10 cellular contexts compared by ENCODE assay signal in genomic region chr11:107017433-107018227, GRCh38. TPM values are rescaled to one million over a fixed set of nuclear protein-coding genes. Genes with fewer than 3 reads are reported as not detected.
A peak's percentile ranks its signal among the peaks of the same experiment; 100 is the strongest.
DNase-seq lines count a peak whose midpoint lies in the region; ATAC-seq and TF ChIP-seq lines count a peak whose summit lies in the region.
"Had no signal": no experiment of that assay in that cellular context is flagged by ENCODE, and none has a peak within 500 bp of the region (broad histone marks: within the 10 kb centered on the region; RNA-seq: fewer than 3 reads in every experiment).

No MANE protein-coding gene starts in this region.

- no peaks in the 10 kb centered on the region for H3K9me3 ChIP-seq in mesodermal cell (ENCODE audit: control insufficient read depth, low read length)

- DNase-seq in DMS153 (lab: John Stamatoyannopoulos, UW) (peak; percentile 26), DMS153 treated with DMSO at 0.1 percent for 48 hours (lab: John Stamatoyannopoulos, UW; ENCODE audit: unreplicated experiment) (no peak), SK-N-DZ (ENCODE audit: low spot score) (peak; percentile 56), epithelial cell of esophagus (ENCODE audit: low read depth) (peak; percentile 22), ureter (ENCODE audit: low spot score) (peak; percentile 57)
- DNase-seq: CD4-positive, CD25-positive, alpha-beta regulatory T cell had no signal

- peaks cover 10% of the 10 kb centered on the region for H3K4me1 ChIP-seq in mesodermal cell (ENCODE audit: control insufficient read depth, insufficient read depth, low read length, poor library complexity, severe bottlenecking)

- peak overlapping the region; percentile 11 for H3K4me3 ChIP-seq in epithelial cell of esophagus (ENCODE audit: low read length)
- peak overlapping the region; percentile 48 for H3K4me3 ChIP-seq in mesodermal cell (ENCODE audit: extremely low read depth, insufficient read depth, low read length, poor library complexity, severe bottlenecking)

- H3K27ac ChIP-seq in mesodermal cell (ENCODE audit: low read depth, low read length, severe bottlenecking) = no peak overlapping the region
- H3K27ac ChIP-seq: epithelial cell of prostate had no signal

- peak; percentile 12 for TF ChIP-seq CTCF in epithelial cell of esophagus (IDR thresholded peaks at IDR 0.05; ENCODE audit: insufficient read depth, low read depth, low read length, missing control alignments)

- H3K36me3 ChIP-seq in mesodermal cell (ENCODE audit: control insufficient read depth, insufficient read depth, low read length) = no peaks in the 10 kb centered on the region

- ATAC-seq in GM21367 (IDR thresholded peaks at IDR 0.05; ENCODE audit: unreplicated experiment) (peak; percentile 75), HG03575 (IDR thresholded peaks at IDR 0.05; ENCODE audit: extremely low read depth, insufficient number of reproducible peaks, low FRiP score, unreplicated experiment) (peak; percentile 49)

- WGBS in mesodermal cell (ENCODE audit: insufficient coverage in 2 of 2), 2 experiments = 0 to 1% methylated on average over 41 to 65 of the region's 87 CpGs

RNA-seq across cellular contexts. Expression of gene GUCY1A2, which starts 0.6 kb away (rescaled TPM):
- polyA plus RNA-seq in SK-N-DZ (2014; cell fraction: cytosol; rRNA removed) = 0.63 and 0.64 TPM in 2 replicates
- polyA plus RNA-seq in SK-N-DZ (2014; cell fraction: nucleus; rRNA removed) = 0.66 and 1.2 TPM in 2 replicates
- polyA plus RNA-seq in mesodermal cell (2013, experiment 1 of 2) = 3.9 TPM
- 3.7 TPM for polyA plus RNA-seq in mesodermal cell (2013, experiment 2 of 2)
- 23.8 TPM for total RNA-seq in ureter
- total RNA-seq: CD4-positive, CD25-positive, alpha-beta regulatory T cell had no signal
- polyA plus RNA-seq: CD4-positive, CD25-positive, alpha-beta regulatory T cell had no signal
